8 cellular contexts compared by ENCODE assay signal in genomic region chr19:43774103-43774939, GRCh38. TPM values are rescaled to one million over a fixed set of nuclear protein-coding genes. Genes with fewer than 3 reads are reported as not detected.
DNase-seq lines count a peak whose midpoint lies in the region; ATAC-seq and TF ChIP-seq lines count a peak whose summit lies in the region.

No MANE protein-coding gene starts in this region.

- H4K20me1 ChIP-seq in fibroblast of lung (ENCODE audit: control insufficient read depth, extremely low read depth, insufficient read depth, low read length) (no peaks in the 10 kb centered on the region), OCI-LY7 (ENCODE audit: insufficient read depth, low read length) (no peaks in the 10 kb centered on the region)

- no peaks in the 10 kb centered on the region for H3K9me2 ChIP-seq in OCI-LY7 (ENCODE audit: insufficient read depth, low read length)

- H3K27me3 ChIP-seq in NT2/D1 (ENCODE audit: insufficient read depth, insufficient read length), result peaks cover 76% of the 10 kb centered on the region
- H3K27me3 ChIP-seq in fibroblast of lung (ENCODE audit: control insufficient read depth, insufficient read depth, low read length), result peaks cover 2% of the 10 kb centered on the region

- H3K4me3 ChIP-seq in NT2/D1 (ENCODE audit: insufficient read length, low read depth) (peak overlapping the region; percentile 51), fibroblast of lung (replicated peaks in 1 of 4; ENCODE audit: control extremely low read depth in 1 of 4, insufficient read depth in 1 of 4, low read depth in 3 of 4, low read length in 4 of 4) (peak overlapping the region in 2 of 4 experiments; percentile 27 to 30), OCI-LY7 (ENCODE audit: low read depth, low read length, poor library complexity, severe bottlenecking) (no peak overlapping the region)

- peaks cover 6% of the 10 kb centered on the region for H3K4me1 ChIP-seq in NT2/D1 (ENCODE audit: insufficient read depth, insufficient read length)
- peaks cover 4% of the 10 kb centered on the region for H3K4me1 ChIP-seq in fibroblast of lung (ENCODE audit: control insufficient read depth, extremely low read depth, insufficient read depth, low read length)
- H3K4me1 ChIP-seq in OCI-LY7 (ENCODE audit: insufficient read depth, low read length, poor library complexity, severe bottlenecking), result peaks cover 50% of the 10 kb centered on the region

- peak; percentile 91 for TF ChIP-seq CTCF in 22Rv1 (IDR thresholded peaks at IDR 0.05)
- TF ChIP-seq CTCF in fibroblast of lung (conservative IDR thresholded peaks at IDR 0.05 in 1 of 2, IDR thresholded peaks at IDR 0.05 in 1 of 2; ENCODE audit: low read depth in 1 of 2, low read length in 2 of 2), result peak; percentile 41 to 61
- TF ChIP-seq CTCF in GM10248 (IDR thresholded peaks at IDR 0.05; ENCODE audit: control extremely low read depth, extremely low read depth, low read depth, missing control alignments), result no peak
- no peak for TF ChIP-seq CTCF in OCI-LY7 (conservative IDR thresholded peaks at IDR 0.05; ENCODE audit: low read length)

- H3K27ac ChIP-seq in 22Rv1 (no peak overlapping the region), fibroblast of lung (ENCODE audit: insufficient read depth, low read length) (no peak overlapping the region), OCI-LY7 (ENCODE audit: low read depth, low read length, poor library complexity, severe bottlenecking) (no peak overlapping the region)

- POLR2A ChIA-PET in GM10248 (lab: Yijun Ruan, JAX) (no interaction called here), OCI-LY7 (lab: Charles Lee) (no interaction called here)

- intact Hi-C loops in OCI-LY7 (cut with micrococcal nuclease; ENCODE audit: unreplicated experiment), result no loop called here

- H3K9me3 ChIP-seq in NT2/D1 (ENCODE audit: insufficient read depth, low read length) (no peaks in the 10 kb centered on the region), fibroblast of lung (ENCODE audit: control insufficient read depth, insufficient read depth, low read depth, low read length) (no peaks in the 10 kb centered on the region), OCI-LY7 (ENCODE audit: low read length) (no peaks in the 10 kb centered on the region)

- H3K79me2 ChIP-seq in fibroblast of lung (ENCODE audit: control insufficient read depth, insufficient read depth, low read length), result no peaks in the 10 kb centered on the region
- H3K79me2 ChIP-seq in OCI-LY7 (ENCODE audit: insufficient read depth, low read depth, low read length), result peaks cover 26% of the 10 kb centered on the region

- H3K4me2 ChIP-seq in fibroblast of lung (ENCODE audit: extremely low read depth, insufficient read depth, low read length) (peak overlapping the region; percentile 68), OCI-LY7 (ENCODE audit: low read length) (no peak overlapping the region)

- CTCF ChIA-PET in GM10248 (lab: Yijun Ruan, JAX) (interaction anchor here (1.1 to 9.6 kb wide), 3 partner anchors 11 to 29 kb away, joined by 4 to 234 read pairs (median 53); partner anchors contain the start of gene SMG9), OCI-LY7 (lab: Charles Lee; ENCODE audit: unreplicated experiment) (no interaction called here)

- peak overlapping the region; percentile 70 for H3K9ac ChIP-seq in NT2/D1 (ENCODE audit: insufficient read length, low read depth)
- no peak overlapping the region for H3K9ac ChIP-seq in fibroblast of lung (ENCODE audit: insufficient read depth, low read length)

- peak overlapping the region; percentile 36 for H2AFZ ChIP-seq in fibroblast of lung (ENCODE audit: low read length)
- no peak overlapping the region for H2AFZ ChIP-seq in OCI-LY7 (ENCODE audit: low read length)

- no TSS peak for BruUV-seq in OCI-LY7 (replicated peaks; lab: Mats Ljungman, UMichigan)

- H3K36me3 ChIP-seq in NT2/D1 (ENCODE audit: insufficient read depth, insufficient read length, low read length), result no peaks in the 10 kb centered on the region
- H3K36me3 ChIP-seq in fibroblast of lung (ENCODE audit: control insufficient read depth, insufficient read depth, low read length), result no peaks in the 10 kb centered on the region
- peaks cover 67% of the 10 kb centered on the region for H3K36me3 ChIP-seq in OCI-LY7 (ENCODE audit: insufficient read depth, low read length)

- DNase-seq in NT2/D1 (ENCODE audit: low read depth, low spot score) (no peak), fibroblast of lung (ENCODE audit: low read depth in 2 of 2) (peak; percentile 53 to 72), mucosa of gallbladder (ENCODE audit: low spot score) (peak; percentile 34), GM10248 (ENCODE audit: extremely low spot score) (no peak), OCI-LY7 (ENCODE audit: low spot score) (no peak)

- ATAC-seq in GM18498 (IDR thresholded peaks at IDR 0.05; ENCODE audit: unreplicated experiment) (no peak), GM19035 (IDR thresholded peaks at IDR 0.05; ENCODE audit: unreplicated experiment) (no peak)

RNA-seq across cellular contexts. Expression of gene KCNN4, which starts 6.5 kb away (rescaled TPM):
- total RNA-seq in fibroblast of lung, result 0.26 and 0.83 TPM in 2 replicates
- 0.41 and 0.53 TPM in 2 replicates for polyA plus RNA-seq in fibroblast of lung
- polyA plus RNA-seq in fibroblast of lung (2012), result 0.51 and 1.0 TPM in 2 replicates
- 7.1 TPM in 1 of 2 replicates, not detected in the other for polyA minus RNA-seq in fibroblast of lung (ENCODE audit: low replicate concordance)
- 10.5 TPM for total RNA-seq in mucosa of gallbladder
- 31.3 and 39.7 TPM in 2 replicates for total RNA-seq in OCI-LY7 (2014; rRNA removed; shearing (Covaris generic))
- 39.3 and 40.0 TPM in 2 replicates for total RNA-seq in OCI-LY7 (2022)

RNA-seq across cellular contexts. Expression of gene SMG9, which starts 19.6 kb away (rescaled TPM):
- 5.9 and 6.1 TPM in 2 replicates for total RNA-seq in fibroblast of lung
- polyA plus RNA-seq in fibroblast of lung, result 6.0 and 10.2 TPM in 2 replicates
- 18.1 and 23.7 TPM in 2 replicates for polyA plus RNA-seq in fibroblast of lung (2012)
- 14.1 and 28.0 TPM in 2 replicates for polyA minus RNA-seq in fibroblast of lung (ENCODE audit: low replicate concordance)
- total RNA-seq in mucosa of gallbladder, result 71.4 TPM
- 49.1 and 65.6 TPM in 2 replicates for total RNA-seq in OCI-LY7 (2014; rRNA removed; shearing (Covaris generic))
- 75.5 and 83.1 TPM in 2 replicates for total RNA-seq in OCI-LY7 (2022)

RNA-seq across cellular contexts. Expression of gene LYPD5, which starts 27.9 kb away (rescaled TPM):
- total RNA-seq in fibroblast of lung, result 0.50 and 1.0 TPM in 2 replicates
- polyA plus RNA-seq in fibroblast of lung, result 0.12 and 0.37 TPM in 2 replicates
- 0.08 and 0.28 TPM in 2 replicates for polyA plus RNA-seq in fibroblast of lung (2012)
- polyA minus RNA-seq in fibroblast of lung (ENCODE audit: low replicate concordance), result 1.5 TPM in 1 of 2 replicates, not detected in the other
- 1.6 TPM for total RNA-seq in mucosa of gallbladder
- total RNA-seq in OCI-LY7 (2014; rRNA removed; shearing (Covaris generic)), result not detected in 2 replicates
- total RNA-seq in OCI-LY7 (2022), result not detected in 2 replicates

RNA-seq across cellular contexts. Expression of gene ZNF283, which starts 52.8 kb away (rescaled TPM):
- total RNA-seq in fibroblast of lung (12.8 and 15.2 TPM in 2 replicates), mucosa of gallbladder (10.3 TPM), OCI-LY7 (2022) (1.9 and 2.8 TPM in 2 replicates)
- 3.5 and 5.8 TPM in 2 replicates for polyA plus RNA-seq in fibroblast of lung
- polyA plus RNA-seq in fibroblast of lung (2012), result 1.9 and 4.2 TPM in 2 replicates
- 0.59 and 7.7 TPM in 2 replicates for polyA minus RNA-seq in fibroblast of lung (ENCODE audit: low replicate concordance)
- 4.3 and 4.8 TPM in 2 replicates for total RNA-seq in OCI-LY7 (2014; rRNA removed; shearing (Covaris generic))

RNA-seq across cellular contexts. Expression of gene IRGC, which starts 58.4 kb away (rescaled TPM):
- total RNA-seq in fibroblast of lung (not detected in 2 replicates), mucosa of gallbladder (not detected), OCI-LY7 (2022) (not detected in 2 replicates)
- not detected in 2 replicates for polyA plus RNA-seq in fibroblast of lung
- not detected in 2 replicates for polyA plus RNA-seq in fibroblast of lung (2012)
- not detected in 2 replicates for polyA minus RNA-seq in fibroblast of lung (ENCODE audit: low replicate concordance)
- not detected in 2 replicates for total RNA-seq in OCI-LY7 (2014; rRNA removed; shearing (Covaris generic))

Comparison
In these comparisons a context has a peak if more than half of its experiments do, and no peak if none do; other contexts are left out.
1. CTCF ChIP-seq: peak in 22Rv1 (single experiment) and fibroblast of lung (2 of 2); none in GM10248 (single experiment) and OCI-LY7 (single experiment).
2. DNase-seq: peak in fibroblast of lung (2 of 2) and mucosa of gallbladder (single experiment); none in NT2/D1 (single experiment), GM10248 (single experiment) and OCI-LY7 (single experiment).